Comparison of ENCODE assay signal across 12 cellular contexts in genomic region chr9:96398582-96399334, GRCh38. TPM values are rescaled to one million over a fixed set of nuclear protein-coding genes. Genes with fewer than 3 reads are reported as not detected.
DNase-seq lines count a peak whose midpoint lies in the region; ATAC-seq, FAIRE-seq and TF ChIP-seq lines count a peak whose summit lies in the region.
"Had no signal": no experiment of that assay in that cellular context is flagged by ENCODE, and none has a peak within 500 bp of the region (broad histone marks: within the 10 kb centered on the region; RNA-seq: fewer than 3 reads in every experiment).

No MANE protein-coding gene starts in this region.

- peak overlapping the region; percentile 40; the same call in 1 of the 2 replicates for H3K18ac ChIP-seq in H1 (ENCODE audit: extremely low read depth, low read length)

- H2BK20ac ChIP-seq in H1 (ENCODE audit: low read length), result no peak overlapping the region

- peak; percentile 13 for FAIRE-seq in H1 (lab: Jason Lieb, UNC)
- FAIRE-seq: A204.1 had no signal

- H3K9me3 ChIP-seq in H1 (ENCODE audit: insufficient read depth in 2 of 2, low read depth in 1 of 2, low read length in 1 of 2) (peaks cover 0 to 5% of the 10 kb centered on the region in 2 experiments; a peak in 1 of 4 replicates), HAP-1 (no peaks in the 10 kb centered on the region), GM23248 (ENCODE audit: low read depth) (no peaks in the 10 kb centered on the region)
- H3K9me3 ChIP-seq: gastrocnemius medialis had no signal

- ATAC-seq in stimulated activated naive B cell treated with anti-CD40 and anti-IgM and Interleukin-4, amounts not matched to agents 10 μg/mL and 1 μg/mL and 100 μg/mL, for 72 hours (replicated peaks), result no peak
- ATAC-seq: gastrocnemius medialis had no signal

- H3K27ac ChIP-seq in H1 (ENCODE audit: low read depth, low read length) (peak overlapping the region; percentile 34; the same call in 1 of the 2 replicates), GM23248 (no peak overlapping the region)
- H3K27ac ChIP-seq: gastrocnemius medialis had no signal

- no peak overlapping the region for H3K4ac ChIP-seq in H1 (replicated peaks; ENCODE audit: insufficient read length, low read depth, low read length)

- H3K23ac ChIP-seq in H1 (ENCODE audit: insufficient read length), result no peak overlapping the region

- H3K4me1 ChIP-seq in H1 (replicated peaks in 1 of 4; ENCODE audit: control insufficient read depth in 3 of 4, insufficient read depth in 4 of 4, low read length in 3 of 4) (peaks cover 5 to 21% (median 15%) of the 10 kb centered on the region in 4 experiments), HAP-1 (peaks cover 9% of the 10 kb centered on the region), GM23248 (ENCODE audit: insufficient read depth) (no peaks in the 10 kb centered on the region)
- H3K4me1 ChIP-seq: gastrocnemius medialis had no signal

- in situ Hi-C loops in HAP-1 (cut with MboI; ENCODE audit: low sequenced_read_pairs) (no loop called here), GM23248 (cut with MboI) (no loop called here)

- peak in 1 of 3 experiments; percentile 12; a peak in 1 of 4 replicates for TF ChIP-seq CTCF in H1 (IDR thresholded peaks at IDR 0.05; ENCODE audit: control extremely low read depth in 1 of 3, insufficient read depth in 1 of 3, low read depth in 1 of 3, low read length in 3 of 3)

- H3K36me3 ChIP-seq in H1 (ENCODE audit: control insufficient read depth in 2 of 4, insufficient read depth in 4 of 4, low read length in 3 of 4) (peaks cover 0 to 3% (median 0%) of the 10 kb centered on the region in 4 experiments; a peak in 1 of 8 replicates), HAP-1 (replicated peaks) (peaks cover 20% of the 10 kb centered on the region), GM23248 (ENCODE audit: low read depth) (no peaks in the 10 kb centered on the region)
- H3K36me3 ChIP-seq: gastrocnemius medialis had no signal

- peak overlapping the region; percentile 8 for H3K4me3 Mint-ChIP-seq in activated CD4-positive, alpha-beta T cell treated with anti-CD3 and anti-CD28 coated beads, Interleukin-2, amount 10 ng/mL, durations not matched to agents 7 days and 5 days
- no peak overlapping the region for H3K4me3 Mint-ChIP-seq in stimulated activated naive B cell treated with anti-CD40 and anti-IgM and Interleukin-4, amounts not matched to agents 10 μg/mL and 1 μg/mL and 100 μg/mL, for 72 hours

- H3K36me3 Mint-ChIP-seq in activated CD4-positive, alpha-beta T cell treated with anti-CD3 and anti-CD28 coated beads, Interleukin-2, amount 10 ng/mL, durations not matched to agents 7 days and 5 days (ENCODE audit: low read depth), result peaks cover 53% of the 10 kb centered on the region
- H3K36me3 Mint-ChIP-seq in stimulated activated naive B cell treated with anti-CD40 and anti-IgM and Interleukin-4, amounts not matched to agents 10 μg/mL and 1 μg/mL and 100 μg/mL, for 72 hours, result peaks cover 6 to 24% of the 10 kb centered on the region in 2 donors

- H3K27ac Mint-ChIP-seq in activated CD4-positive, alpha-beta T cell treated with anti-CD3 and anti-CD28 coated beads, Interleukin-2, amount 10 ng/mL, durations not matched to agents 7 days and 5 days, result peak overlapping the region; percentile 94
- peak overlapping the region; percentile 20 for H3K27ac Mint-ChIP-seq in stimulated activated naive B cell treated with anti-CD40 and anti-IgM and Interleukin-4, amounts not matched to agents 10 μg/mL and 1 μg/mL and 100 μg/mL, for 72 hours

- H4K8ac ChIP-seq in H1 (ENCODE audit: extremely low read depth, insufficient read depth, low read length), result no peak overlapping the region

- H2AFZ ChIP-seq in H1 (ENCODE audit: low read length), result no peak overlapping the region
- no peak overlapping the region for H2AFZ ChIP-seq in GM23248

- TF ChIP-seq RAD21 in H1 (IDR thresholded peaks at IDR 0.05 in 1 of 2, conservative IDR thresholded peaks at IDR 0.05 in 1 of 2; ENCODE audit: low read depth in 2 of 2, low read length in 2 of 2), result no peak

- no peaks in the 10 kb centered on the region for H3K27me3 Mint-ChIP-seq in activated CD4-positive, alpha-beta T cell treated with anti-CD3 and anti-CD28 coated beads, Interleukin-2, amount 10 ng/mL, durations not matched to agents 7 days and 5 days
- no peaks in the 10 kb centered on the region for H3K27me3 Mint-ChIP-seq in stimulated activated naive B cell treated with anti-CD40 and anti-IgM and Interleukin-4, amounts not matched to agents 10 μg/mL and 1 μg/mL and 100 μg/mL, for 72 hours

- no peak for TF ChIP-seq POLR2A in H1 (IDR thresholded peaks at IDR 0.05; ENCODE audit: control extremely low read depth in 1 of 2, low read depth in 2 of 2, low read length in 2 of 2)

- H2AK5ac ChIP-seq in H1 (ENCODE audit: low read depth, low read length), result no peak overlapping the region

- no peak overlapping the region for H3K9ac ChIP-seq in H1 (replicated peaks in 1 of 4; ENCODE audit: extremely low read depth in 1 of 4, low read depth in 3 of 4, low read length in 3 of 4)
- no peak overlapping the region for H3K9ac ChIP-seq in GM23248

- no peak for TF ChIP-seq EP300 in H1 (IDR thresholded peaks at IDR 0.05; ENCODE audit: borderline replicate concordance in 1 of 2, low read depth in 2 of 2, low read length in 2 of 2)

- no peak overlapping the region for H2BK15ac ChIP-seq in H1 (ENCODE audit: low read length)

- H3K14ac ChIP-seq in H1 (ENCODE audit: insufficient read length), result no peak overlapping the region

- no peaks in the 10 kb centered on the region for H3K79me1 ChIP-seq in H1 (ENCODE audit: low read depth, low read length)

- WGBS in H1 (ENCODE audit: extremely low coverage in 1 of 2, insufficient coverage in 1 of 2, insufficient read length in 1 of 2, insufficient replicate concordance in 2 of 2, low coverage in 1 of 2, low lambda C conversion rate in 2 of 2, missing lambda C conversion rate in 1 of 2), 2 experiments, result 50% methylated on average over 3 of the region's 3 CpGs; no CpG with 5 or more reads in 1 of the 2 experiments
- WGBS in GM23248 (ENCODE audit: low coverage in 1 of 2, low lambda C conversion rate in 2 of 2, missing lambda C conversion rate in 2 of 2), 2 experiments, result 96 to 97% methylated on average over 3 of the region's 3 CpGs

- H3K9me3 Mint-ChIP-seq in activated CD4-positive, alpha-beta T cell treated with anti-CD3 and anti-CD28 coated beads, Interleukin-2, amount 10 ng/mL, durations not matched to agents 7 days and 5 days, result peaks cover 4% of the 10 kb centered on the region
- H3K9me3 Mint-ChIP-seq in stimulated activated naive B cell treated with anti-CD40 and anti-IgM and Interleukin-4, amounts not matched to agents 10 μg/mL and 1 μg/mL and 100 μg/mL, for 72 hours, result peaks cover 3 to 9% of the 10 kb centered on the region in 2 donors

- no peak overlapping the region for H2BK120ac ChIP-seq in H1 (replicated peaks; ENCODE audit: low read depth, low read length)

- H3K4me3 ChIP-seq in Jurkat, Clone E6-1 (ENCODE audit: low read length), result no peak overlapping the region
- no peak overlapping the region for H3K4me3 ChIP-seq in H1 (ENCODE audit: extremely low read depth in 1 of 4, insufficient read depth in 2 of 4, low read depth in 3 of 4, low read length in 4 of 4)
- no peak overlapping the region for H3K4me3 ChIP-seq in HAP-1
- H3K4me3 ChIP-seq in GM23248, result no peak overlapping the region
- H3K4me3 ChIP-seq: gastrocnemius medialis had no signal

- H3F3A ChIP-seq in GM23248 (ENCODE audit: insufficient read depth), result no peaks in the 10 kb centered on the region

- no peak overlapping the region for H4K5ac ChIP-seq in H1 (ENCODE audit: insufficient read length, low read depth, low read length)

- peak; percentile 36 for DNase-seq in activated CD4-positive, alpha-beta T cell treated with anti-CD3 and anti-CD28 coated beads, Interleukin-2, amount 10 ng/mL, durations not matched to agents 7 days and 5 days
- no peak for DNase-seq in activated CD4-positive, alpha-beta T cell treated with anti-CD3 and anti-CD28 coated beads for 1 hour
- peak; percentile 36 for DNase-seq in Jurkat, Clone E6-1 (ENCODE audit: low read depth, low spot score)
- DNase-seq in H1 (ENCODE audit: low read depth in 1 of 2, low spot score in 2 of 2) (no peak), DMS153 treated with DMSO at 0.1 percent for 48 hours (lab: John Stamatoyannopoulos, UW; ENCODE audit: unreplicated experiment) (no peak), HAP-1 (ENCODE audit: low spot score in 2 of 2) (no peak), GM23248 (no peak)
- DNase-seq in stimulated activated naive B cell treated with anti-CD40 and anti-IgM and Interleukin-4, amounts not matched to agents 10 μg/mL and 1 μg/mL and 100 μg/mL, for 72 hours, result no peak
- DNase-seq: gastrocnemius medialis, posterior cingulate gyrus, RPMI8226 had no signal

- no peaks in the 10 kb centered on the region for H3K23me2 ChIP-seq in H1 (ENCODE audit: low read depth, low read length)

- H3K27me3 ChIP-seq in H1 (replicated peaks in 1 of 4; ENCODE audit: control insufficient read depth in 3 of 4, extremely low read depth in 1 of 4, insufficient read depth in 3 of 4, low read length in 3 of 4) (no peaks in the 10 kb centered on the region), HAP-1 (ENCODE audit: low read depth) (no peaks in the 10 kb centered on the region), GM23248 (replicated peaks; ENCODE audit: insufficient read depth) (no peaks in the 10 kb centered on the region)
- H3K27me3 ChIP-seq: gastrocnemius medialis had no signal

- peaks cover 37% of the 10 kb centered on the region for H3K4me1 Mint-ChIP-seq in activated CD4-positive, alpha-beta T cell treated with anti-CD3 and anti-CD28 coated beads, Interleukin-2, amount 10 ng/mL, durations not matched to agents 7 days and 5 days
- peaks cover 13 to 24% of the 10 kb centered on the region in 2 donors for H3K4me1 Mint-ChIP-seq in stimulated activated naive B cell treated with anti-CD40 and anti-IgM and Interleukin-4, amounts not matched to agents 10 μg/mL and 1 μg/mL and 100 μg/mL, for 72 hours

- peaks cover 0 to 4% of the 10 kb centered on the region in 2 experiments for H4K20me1 ChIP-seq in H1 (replicated peaks in 1 of 2; ENCODE audit: control insufficient read depth in 1 of 2, insufficient read depth in 2 of 2, low read length in 2 of 2)
- H4K20me1 ChIP-seq in GM23248 (ENCODE audit: insufficient read depth), result no peaks in the 10 kb centered on the region

- peak overlapping the region; percentile 45; the same call in 1 of the 2 replicates for H2BK5ac ChIP-seq in H1 (ENCODE audit: low read depth, low read length)

- H3K4me2 ChIP-seq in H1 (ENCODE audit: insufficient read depth in 1 of 2, low read depth in 2 of 2, low read length in 2 of 2) (0 out of 4 replicates have a peak overlapping the region, but pooled peaks of 1 of the 2 experiments have one; percentile 6), GM23248 (ENCODE audit: unreplicated experiment) (no peak overlapping the region)

- no peak overlapping the region for H4K91ac ChIP-seq in H1 (replicated peaks; ENCODE audit: insufficient read length, low read length)

- CTCF ChIA-PET in activated CD4-positive, alpha-beta T cell treated with anti-CD3 and anti-CD28 coated beads, Interleukin-2, amount 10 ng/mL, durations not matched to agents 7 days and 5 days (lab: Charles Lee), result interaction anchor here (1.1 to 2.1 kb wide), 3 partner anchors 9 to 13 kb away, joined by 3 to 7 read pairs (median 3); no protein-coding TSS in a partner anchor
- CTCF ChIA-PET in H1 (lab: Charles Lee; ENCODE audit: partially characterized antibody), result interaction anchor here (1.2 to 2.0 kb wide), 2 partner anchors 14 to 43 kb away, joined by 5 to 6 read pairs; no protein-coding TSS in a partner anchor

- POLR2A ChIA-PET in activated CD4-positive, alpha-beta T cell treated with anti-CD3 and anti-CD28 coated beads, Interleukin-2, amount 10 ng/mL, durations not matched to agents 7 days and 5 days (lab: Charles Lee), result no interaction called here
- POLR2A ChIA-PET in H1 (lab: Charles Lee; ENCODE audit: partially characterized antibody), result interaction anchor here (1.0 to 1.6 kb wide), 5 partner anchors 8 to 21 kb away, joined by 3 to 4 read pairs (median 3); no protein-coding TSS in a partner anchor

- no peaks in the 10 kb centered on the region for H3K9me2 ChIP-seq in GM23248 (ENCODE audit: insufficient read depth)

- H3K56ac ChIP-seq in H1 (replicated peaks; ENCODE audit: insufficient read length, low read depth, low read length), result no peak overlapping the region

- no peak overlapping the region; the same call in 1 of the 2 replicates for H2BK12ac ChIP-seq in H1 (ENCODE audit: low read depth, low read length)

- peaks cover 0 to 53% of the 10 kb centered on the region in 2 experiments; a peak in 2 of 4 replicates for H3K79me2 ChIP-seq in H1 (ENCODE audit: control insufficient read depth in 1 of 2, insufficient read depth in 2 of 2, low read length in 2 of 2)
- H3K79me2 ChIP-seq in GM23248 (ENCODE audit: insufficient read depth), result no peaks in the 10 kb centered on the region; the same call in 1 of the 2 replicates

RNA-seq across cellular contexts. Expression of gene SLC35D2, which starts 15.2 kb away (rescaled TPM):
- total RNA-seq in activated CD4-positive, alpha-beta T cell treated with anti-CD3 and anti-CD28 coated beads, Interleukin-2, amount 10 ng/mL, durations not matched to agents 7 days and 5 days, result 10 to 100 TPM in 1 of 2 experiments, 1 to 10 TPM in 1; 8.5 to 11.0 TPM
- not detected for polyA plus RNA-seq in Jurkat, Clone E6-1 (2012; ENCODE audit: insufficient read depth, insufficient read length)
- 11.5 and 13.7 TPM in 2 replicates for total RNA-seq in H1 (2021; fragmentation: NEBNext Ultra II Directional; extraction: Animal tissue kit (Norgen Biotek cat#: 25700))
- polyA plus RNA-seq in H1 (2011; rRNA removed) (7.0 and 9.6 TPM in 2 replicates), GM23248 (2016; fragmentation: Nextera tagmentation; extraction: Ambion mirVana) (6.0 and 8.0 TPM in 2 replicates)
- polyA plus RNA-seq in H1 (2011; cell fraction: cytosol; rRNA removed), result 10.8 TPM
- 5.7 TPM for polyA plus RNA-seq in H1 (2011; cell fraction: nucleus; rRNA removed)
- 13.5 to 19.7 TPM (median 15.7 TPM) in 4 replicates for polyA plus RNA-seq in H1 (2012, experiment 1 of 2)
- 7.9 TPM for polyA plus RNA-seq in H1 (2012, experiment 2 of 2)
- 13.4 TPM for polyA plus RNA-seq in H1 (2013, experiment 1 of 2)
- 16.3 TPM for polyA plus RNA-seq in H1 (2013, experiment 2 of 2)
- 4.1 and 4.9 TPM in 2 replicates for polyA minus RNA-seq in H1 (2011; rRNA and poly(A)+ RNA removed)
- polyA minus RNA-seq in H1 (2011; cell fraction: cytosol; rRNA and poly(A)+ RNA removed), result 4.0 TPM
- 7.2 TPM for polyA minus RNA-seq in H1 (2011; cell fraction: nucleus; rRNA and poly(A)+ RNA removed)
- 12.3 and 17.1 TPM in 2 replicates for total RNA-seq in GM23248 (2014; rRNA removed; shearing (Covaris generic))

RNA-seq across cellular contexts. Expression of gene ZNF367, which starts 19.4 kb away (rescaled TPM):
- 10 to 100 TPM; 32.3 to 32.5 TPM for total RNA-seq in activated CD4-positive, alpha-beta T cell treated with anti-CD3 and anti-CD28 coated beads, Interleukin-2, amount 10 ng/mL, durations not matched to agents 7 days and 5 days
- polyA plus RNA-seq in Jurkat, Clone E6-1 (2012; ENCODE audit: insufficient read depth, insufficient read length), result 10.6 TPM
- total RNA-seq in H1 (2021; fragmentation: NEBNext Ultra II Directional; extraction: Animal tissue kit (Norgen Biotek cat#: 25700)), result 6.7 and 8.2 TPM in 2 replicates
- polyA plus RNA-seq in H1 (2011; rRNA removed) (2.0 and 2.2 TPM in 2 replicates), GM23248 (2016; fragmentation: Nextera tagmentation; extraction: Ambion mirVana) (2.1 and 2.8 TPM in 2 replicates)
- polyA plus RNA-seq in H1 (2011; cell fraction: cytosol; rRNA removed), result 3.9 TPM
- polyA plus RNA-seq in H1 (2011; cell fraction: nucleus; rRNA removed), result 3.5 TPM
- 2.6 to 5.1 TPM (median 3.0 TPM) in 4 replicates for polyA plus RNA-seq in H1 (2012, experiment 1 of 2)
- polyA plus RNA-seq in H1 (2012, experiment 2 of 2), result 0.59 TPM
- polyA plus RNA-seq in H1 (2013, experiment 1 of 2), result 4.4 TPM
- 3.9 TPM for polyA plus RNA-seq in H1 (2013, experiment 2 of 2)
- 3.1 and 3.4 TPM in 2 replicates for polyA minus RNA-seq in H1 (2011; rRNA and poly(A)+ RNA removed)
- polyA minus RNA-seq in H1 (2011; cell fraction: cytosol; rRNA and poly(A)+ RNA removed), result 5.0 TPM
- 5.7 TPM for polyA minus RNA-seq in H1 (2011; cell fraction: nucleus; rRNA and poly(A)+ RNA removed)
- 7.3 and 9.3 TPM in 2 replicates for total RNA-seq in GM23248 (2014; rRNA removed; shearing (Covaris generic))

RNA-seq across cellular contexts. Expression of gene HABP4, which starts 51.2 kb away (rescaled TPM):
- total RNA-seq in activated CD4-positive, alpha-beta T cell treated with anti-CD3 and anti-CD28 coated beads, Interleukin-2, amount 10 ng/mL, durations not matched to agents 7 days and 5 days, result 1 to 10 TPM; 5.0 to 6.1 TPM
- polyA plus RNA-seq in Jurkat, Clone E6-1 (2012; ENCODE audit: insufficient read depth, insufficient read length), result 13.6 TPM
- 10.5 and 11.2 TPM in 2 replicates for total RNA-seq in H1 (2021; fragmentation: NEBNext Ultra II Directional; extraction: Animal tissue kit (Norgen Biotek cat#: 25700))
- 3.3 and 3.8 TPM in 2 replicates for polyA plus RNA-seq in H1 (2011; rRNA removed)
- polyA plus RNA-seq in H1 (2011; cell fraction: cytosol; rRNA removed), result 7.9 TPM
- 3.3 TPM for polyA plus RNA-seq in H1 (2011; cell fraction: nucleus; rRNA removed)
- polyA plus RNA-seq in H1 (2012, experiment 1 of 2), result 9.9 to 11.6 TPM (median 10.5 TPM) in 4 replicates
- polyA plus RNA-seq in H1 (2012, experiment 2 of 2), result 3.3 TPM
- polyA plus RNA-seq in H1 (2013, experiment 1 of 2), result 7.0 TPM
- polyA plus RNA-seq in H1 (2013, experiment 2 of 2), result 7.1 TPM
- polyA minus RNA-seq in H1 (2011; rRNA and poly(A)+ RNA removed), result 1.5 and 2.0 TPM in 2 replicates
- 3.2 TPM for polyA minus RNA-seq in H1 (2011; cell fraction: cytosol; rRNA and poly(A)+ RNA removed)
- 2.5 TPM for polyA minus RNA-seq in H1 (2011; cell fraction: nucleus; rRNA and poly(A)+ RNA removed)
- total RNA-seq in GM23248 (2014; rRNA removed; shearing (Covaris generic)), result 10.4 and 13.2 TPM in 2 replicates
- 15.7 and 17.2 TPM in 2 replicates for polyA plus RNA-seq in GM23248 (2016; fragmentation: Nextera tagmentation; extraction: Ambion mirVana)

Comparison
In these comparisons a context has a peak if more than half of its experiments do, and no peak if none do; other contexts are left out.
1. DNase-seq: peak in activated CD4-positive, alpha-beta T cell treated with anti-CD3 and anti-CD28 coated beads, Interleukin-2, amount 10 ng/mL, durations not matched to agents 7 days and 5 days (single experiment) and Jurkat, Clone E6-1 (single experiment); none in activated CD4-positive, alpha-beta T cell treated with anti-CD3 and anti-CD28 coated beads for 1 hour (single experiment), H1 (0 of 2), stimulated activated naive B cell treated with anti-CD40 and anti-IgM and Interleukin-4, amounts not matched to agents 10 μg/mL and 1 μg/mL and 100 μg/mL, for 72 hours (single experiment), DMS153 treated with DMSO at 0.1 percent for 48 hours (single experiment), HAP-1 (0 of 2) and GM23248 (single experiment).